ENCODE assay signal across 21 cellular contexts in genomic region chr22:23013612-23014011, GRCh38. TPM values are rescaled to one million over a fixed set of nuclear protein-coding genes. Genes with fewer than 3 reads are reported as not detected.
A peak's percentile ranks its signal among the peaks of the same experiment; 100 is the strongest.
DNase-seq lines count a peak whose midpoint lies in the region; ATAC-seq, FAIRE-seq and TF ChIP-seq lines count a peak whose summit lies in the region.
"Had no signal": no experiment of that assay in that cellular context is flagged by ENCODE, and none has a peak within 500 bp of the region (broad histone marks: within the 10 kb centered on the region; RNA-seq: fewer than 3 reads in every experiment).

No MANE protein-coding gene starts in this region.

- no peak overlapping the region for H2AK5ac ChIP-seq in neuronal stem cell (ENCODE audit: low read depth, low read length)

- intact Hi-C loops in K562 (cut with micrococcal nuclease) = loop anchor here (2.0 kb wide), 1 partner anchor 19 kb away; no protein-coding TSS in a partner anchor

- no peak for TF ChIP-seq RAD21 in K562 (CRISPR knock-in tag; conservative IDR thresholded peaks at IDR 0.05 in 1 of 2, IDR thresholded peaks at IDR 0.05 in 1 of 2)

- H4K8ac ChIP-seq in neuronal stem cell (ENCODE audit: low read depth, low read length) = no peak overlapping the region

- no peaks in the 10 kb centered on the region for H4K20me1 ChIP-seq in KMS-11 (ENCODE audit: insufficient read depth)
- peaks cover 16% of the 10 kb centered on the region; the same call in 1 of the 2 replicates for H4K20me1 ChIP-seq in K562 (replicated peaks; ENCODE audit: control insufficient read depth, insufficient read depth, low read length)
- H4K20me1 ChIP-seq: BLaER1 treated with 17β-estradiol and CSF1 and Interleukin-3, amounts not matched to agents 10 nM and 100 nM had no signal

- no peak overlapping the region for H4K91ac ChIP-seq in neuronal stem cell (ENCODE audit: low read depth, low read length, poor library complexity)

- 1% methylated on average over 11 of the region's 11 CpGs for WGBS in K562 (ENCODE audit: insufficient coverage, low coverage, missing lambda C conversion rate)
- no CpG with 5 or more reads among the region's 11 CpGs for WGBS in neuronal stem cell (ENCODE audit: extremely low coverage in 2 of 2, insufficient read length in 2 of 2, insufficient replicate concordance in 1 of 2), 2 donors

- H3K27me3 ChIP-seq in KMS-11 (ENCODE audit: insufficient read depth, low read depth) (no peaks in the 10 kb centered on the region), K562 (ENCODE audit: control insufficient read depth in 2 of 2, insufficient read depth in 2 of 2, low read length in 2 of 2) (peaks cover 53 to 64% of the 10 kb centered on the region in 2 experiments), neuronal stem cell (ENCODE audit: control insufficient read depth in 3 of 3, insufficient read depth in 3 of 3, low read depth in 1 of 3, low read length in 3 of 3) (peaks cover 0 to 17% (median 0%) of the 10 kb centered on the region in 3 experiments), BE2C (peaks cover 3% of the 10 kb centered on the region; the same call in 1 of the 2 replicates)
- H3K27me3 ChIP-seq: BLaER1 treated with 17β-estradiol and CSF1 and Interleukin-3, amounts not matched to agents 10 nM and 100 nM had no signal

- TF ChIP-seq EP300 in K562 (IDR thresholded peaks at IDR 0.05; ENCODE audit: low read length) = no peak

- H2BK12ac ChIP-seq in neuronal stem cell (ENCODE audit: low read length) = no peak overlapping the region

- POLR2A ChIA-PET in K562 (lab: Yijun Ruan, JAX) = interaction anchor here (1.0 to 4.3 kb wide), 4 partner anchors 12 to 272 kb away, joined by 3 to 51 read pairs (median 4); no protein-coding TSS in a partner anchor

- no peak overlapping the region for H2BK120ac ChIP-seq in neuronal stem cell (ENCODE audit: low read depth, low read length)

- TF ChIP-seq POLR2A in K562 (conservative IDR thresholded peaks at IDR 0.05) = no peak

- ATAC-seq in K562 (peak; percentile 3; the same call in 2 of the 3 replicates), GM18909 (IDR thresholded peaks at IDR 0.05; ENCODE audit: poor library complexity, unreplicated experiment) (no peak)
- ATAC-seq: GM12878 had no signal

- H3K4ac ChIP-seq in neuronal stem cell (ENCODE audit: low read length) = no peak overlapping the region

- no peak overlapping the region for H2AFZ ChIP-seq in KMS-11 (ENCODE audit: low read depth)
- no peak overlapping the region for H2AFZ ChIP-seq in K562 (ENCODE audit: low read depth, low read length)
- H2AFZ ChIP-seq in neuronal stem cell (ENCODE audit: low read length) = no peak overlapping the region

- peak overlapping the region; percentile 96; the same call in 1 of the 2 replicates for H3K4me2 ChIP-seq in KMS-11
- no peak overlapping the region for H3K4me2 ChIP-seq in K562 (ENCODE audit: insufficient read depth, low read length)
- H3K4me2 ChIP-seq in neuronal stem cell (ENCODE audit: insufficient read depth, low read length, poor library complexity, severe bottlenecking) = no peak overlapping the region
- H3K4me2 ChIP-seq: BLaER1 treated with 17β-estradiol and CSF1 and Interleukin-3, amounts not matched to agents 10 nM and 100 nM had no signal

- H3K18ac ChIP-seq in neuronal stem cell (ENCODE audit: low read length) = no peak overlapping the region

- no peak overlapping the region for H3K14ac ChIP-seq in neuronal stem cell (ENCODE audit: low read length)

- FAIRE-seq in K562 (lab: Jason Lieb, UNC) = no peak
- FAIRE-seq: A204.1, D721Med, GM12878, H54 had no signal

- in situ Hi-C loops in K562 (cut with MboI) = no loop called here

- no peak overlapping the region for H3K27ac ChIP-seq in KMS-11
- no peak overlapping the region for H3K27ac ChIP-seq in K562 (ENCODE audit: extremely low read depth, low read depth, low read length)
- H3K27ac ChIP-seq in neuronal stem cell (replicated peaks; ENCODE audit: low read length) = no peak overlapping the region
- H3K27ac ChIP-seq: 22Rv1; BLaER1 treated with 17β-estradiol and CSF1 and Interleukin-3, amounts not matched to agents 10 nM and 100 nM had no signal

- no peak overlapping the region for H2BK15ac ChIP-seq in neuronal stem cell (ENCODE audit: low read length)

- H3K36me3 ChIP-seq in KMS-11 (ENCODE audit: insufficient read depth) (no peaks in the 10 kb centered on the region), K562 (ENCODE audit: control insufficient read depth, insufficient read depth, low read length) (no peaks in the 10 kb centered on the region), neuronal stem cell (replicated peaks in 1 of 2; ENCODE audit: control insufficient read depth in 2 of 2, insufficient read depth in 2 of 2, low read length in 2 of 2) (no peaks in the 10 kb centered on the region), BE2C (no peaks in the 10 kb centered on the region)
- H3K36me3 ChIP-seq: BLaER1 treated with 17β-estradiol and CSF1 and Interleukin-3, amounts not matched to agents 10 nM and 100 nM; HAP-1 had no signal

- no peak for DNase-seq in K562 (ENCODE audit: extremely low read depth in 1 of 4, low spot score in 3 of 4)
- DNase-seq in neuronal stem cell (ENCODE audit: low spot score) = no peak
- DNase-seq in SHP77 (lab: John Stamatoyannopoulos, UW) = no peak
- DNase-seq in BE2C = no peak
- DNase-seq: CD4-positive, alpha-beta T cell; CD8-positive, alpha-beta memory T cell; DMS 273 treated with DMSO at 0.1 percent for 48 hours; DMS79; EL; GDM1; GOT3; HFFc6 had no signal

- H3K23ac ChIP-seq in neuronal stem cell (ENCODE audit: low read depth, low read length, poor library complexity) = peak overlapping the region; percentile 45

- H3K9me3 ChIP-seq in K562 (replicated peaks; ENCODE audit: control insufficient read depth, insufficient read depth, low read depth, low read length) (no peaks in the 10 kb centered on the region), neuronal stem cell (replicated peaks in 1 of 2; ENCODE audit: control insufficient read depth in 2 of 2, insufficient read depth in 1 of 2, low read depth in 1 of 2, low read length in 2 of 2) (no peaks in the 10 kb centered on the region), BE2C (no peaks in the 10 kb centered on the region; the same call in 1 of the 2 replicates)
- H3K9me3 ChIP-seq: HAP-1 had no signal

- H3K9me1 ChIP-seq in K562 (ENCODE audit: control insufficient read depth, insufficient read depth, low read length) = no peaks in the 10 kb centered on the region

- H3K79me2 ChIP-seq in KMS-11 (ENCODE audit: insufficient read depth, low read depth) = no peaks in the 10 kb centered on the region
- no peaks in the 10 kb centered on the region for H3K79me2 ChIP-seq in K562 (ENCODE audit: control insufficient read depth, insufficient read depth, low read length)

- H3K9ac ChIP-seq in KMS-11 (no peak overlapping the region), K562 (ENCODE audit: insufficient read depth in 1 of 2, low read depth in 2 of 2, low read length in 2 of 2) (no peak overlapping the region), neuronal stem cell (ENCODE audit: low read depth, low read length, poor library complexity) (no peak overlapping the region)
- H3K9ac ChIP-seq: BLaER1 treated with 17β-estradiol and CSF1 and Interleukin-3, amounts not matched to agents 10 nM and 100 nM had no signal

- no TSS peak for BruUV-seq in K562 (replicated peaks; lab: Mats Ljungman, UMichigan)

- H3K4me3 ChIP-seq in KMS-11 (IDR thresholded peaks at IDR 0.05; ENCODE audit: insufficient read depth, low read depth, low read length) (no peak overlapping the region), K562 (no peak overlapping the region), neuronal stem cell (ENCODE audit: low read length in 2 of 2) (no peak overlapping the region), BE2C (ENCODE audit: low read depth, low read length) (no peak overlapping the region)
- H3K4me3 ChIP-seq: BLaER1 treated with 17β-estradiol and CSF1 and Interleukin-3, amounts not matched to agents 10 nM and 100 nM; GM12878; HAP-1 had no signal

- no peak overlapping the region for H2BK5ac ChIP-seq in neuronal stem cell (ENCODE audit: low read length)

- TF ChIP-seq CTCF in KMS-11 (conservative IDR thresholded peaks at IDR 0.05; ENCODE audit: low read depth, low read length) = no peak
- TF ChIP-seq CTCF in K562 (IDR thresholded peaks at IDR 0.05 in 2 of 3, conservative IDR thresholded peaks at IDR 0.05 in 1 of 3; ENCODE audit: insufficient read depth in 2 of 3, low read depth in 1 of 3, low read length in 3 of 3) = no peak
- TF ChIP-seq CTCF in BE2C (IDR thresholded peaks at IDR 0.05; ENCODE audit: low read depth, low read length) = no peak

- no peaks in the 10 kb centered on the region for H3K79me1 ChIP-seq in neuronal stem cell (ENCODE audit: low read depth, low read length)

- CTCF ChIA-PET in K562 (lab: Yijun Ruan, JAX; ENCODE audit: low intra/inter-chr PET ratio) = no interaction called here

- H3K4me1 ChIP-seq in KMS-11 (ENCODE audit: low read depth, poor library complexity, severe bottlenecking) (peaks cover 43% of the 10 kb centered on the region), K562 (replicated peaks in 1 of 2; ENCODE audit: control insufficient read depth in 2 of 2, insufficient read depth in 2 of 2, low read length in 2 of 2) (peaks cover 0 to 9% of the 10 kb centered on the region in 2 experiments; a peak in 2 of 5 replicates), neuronal stem cell (ENCODE audit: control insufficient read depth in 2 of 2, insufficient read depth in 1 of 2, low read depth in 1 of 2, low read length in 2 of 2) (no peaks in the 10 kb centered on the region), BE2C (no peaks in the 10 kb centered on the region)
- H3K4me1 ChIP-seq: BLaER1 treated with 17β-estradiol and CSF1 and Interleukin-3, amounts not matched to agents 10 nM and 100 nM; HAP-1 had no signal

RNA-seq across cellular contexts. Expression of gene GNAZ, which starts 56.7 kb away (rescaled TPM):
- 0.79 and 1.2 TPM in 2 replicates for total RNA-seq in K562 (2011; cell fraction: chromatin; rRNA removed; ENCODE audit: low replicate concordance)
- 0.50 and 0.79 TPM in 2 replicates for total RNA-seq in K562 (2011; cell fraction: nucleolus; rRNA removed)
- total RNA-seq in K562 (2011; cell fraction: nucleoplasm; rRNA removed) = 0.29 and 0.46 TPM in 2 replicates
- total RNA-seq in K562 (2014; rRNA removed) (0.14 and 0.24 TPM in 2 replicates), K562 (2014; rRNA removed; fragmentation: Illumina TruSeq; extraction: Trizol) (0.04 and 0.10 TPM in 2 replicates), K562 (2015; rRNA removed; fragmentation: Illumina TruSeq; extraction: Trizol) (0.04 and 0.11 TPM in 2 replicates), K562 (2021) (0.22 and 0.74 TPM in 2 replicates)
- polyA plus RNA-seq in K562 (2011; rRNA removed) (0.13 and 0.22 TPM in 2 replicates), K562 (2014; fragmentation: Illumina TruSeq; extraction: Trizol) (0.12 and 0.13 TPM in 2 replicates), K562 (2014; fragmentation: Nextera tagmentation; extraction: Ambion mirVana) (not detected), K562 (2014; rRNA removed) (0.18 TPM in 1 of 2 replicates, not detected in the other)
- 0.15 and 0.31 TPM in 2 replicates for polyA plus RNA-seq in K562 (2011; cell fraction: cytosol; rRNA removed)
- polyA plus RNA-seq in K562 (2011; cell fraction: nucleus; rRNA removed) = 0.35 and 0.60 TPM in 2 replicates
- polyA plus RNA-seq in K562 (2012) = 0.14 and 0.26 TPM in 2 replicates
- 0.21 and 0.32 TPM in 2 replicates for polyA minus RNA-seq in K562 (2011; rRNA and poly(A)+ RNA removed)
- polyA minus RNA-seq in K562 (2011; cell fraction: cytosol; rRNA and poly(A)+ RNA removed) = 0.57 TPM in 1 of 2 replicates, not detected in the other
- 0.40 and 0.67 TPM in 2 replicates for polyA minus RNA-seq in K562 (2011; cell fraction: nucleus; rRNA and poly(A)+ RNA removed)
- 36.9 TPM for polyA plus RNA-seq in neuronal stem cell (2013, experiment 1 of 2)
- 37.0 TPM for polyA plus RNA-seq in neuronal stem cell (2013, experiment 2 of 2)
- polyA plus RNA-seq in BE2C (2012; ENCODE audit: insufficient read depth, insufficient read length, low read depth) = 23.0 TPM
